In genomic region chr3:83938491-83938890, GRCh38 we compare ENCODE assay signal across 24 cellular contexts.
"Had no signal": no experiment of that assay in that cellular context is flagged by ENCODE, and none has a peak within 500 bp of the region (broad histone marks: within the 10 kb centered on the region; RNA-seq: fewer than 3 reads in every experiment).

No MANE protein-coding gene starts in this region.

- ATAC-seq: left colon; left lung; lower lobe of right lung; naive thymus-derived CD4-positive, alpha-beta T cell; natural killer cell treated with Interleukin-12 subunit alpha and Interleukin-12 subunit beta and Interleukin-15 and Interleukin-18, amount 100 ng/mL, for 72 hours; right lobe of liver; stimulated activated memory B cell treated with anti-CD40 and anti-IgM and Interleukin-4, amounts not matched to agents 10 μg/mL and 1 μg/mL and 100 μg/mL, for 72 hours; stimulated activated naive CD8-positive, alpha-beta T cell treated with anti-CD3 and anti-CD28 coated beads, Interleukin-15, amount 100 ng/mL, for 72 hours had no signal

- H3K4me3 ChIP-seq: left lung, lower lobe of right lung, ovary, right atrium auricular region, right lobe of liver, smooth muscle cell, tibial nerve, upper lobe of left lung, vagina had no signal

- H3K27ac ChIP-seq: left lung, lower lobe of right lung, ovary, right atrium auricular region, right lobe of liver, tibial nerve, upper lobe of left lung, vagina had no signal

- H3K9me3 ChIP-seq: lower lobe of right lung, ovary, right atrium auricular region, right lobe of liver, upper lobe of left lung, vagina had no signal

- H3K4me1 ChIP-seq: left lung, lower lobe of right lung, right atrium auricular region, right lobe of liver, tibial nerve, upper lobe of left lung, vagina had no signal

- H3K4me2 ChIP-seq: smooth muscle cell had no signal

- DNase-seq: hypothalamus; immature natural killer cell; kidney; left colon; left lung; lower lobe of right lung; mesendoderm; naive thymus-derived CD4-positive, alpha-beta T cell; ovary; right lobe of liver; stimulated activated CD4-positive, alpha-beta T cell treated with anti-CD3 and anti-CD28 coated beads, Interleukin-1b, Interleukin-23, amount 100 ng/mL, for 48 hours; stimulated activated CD4-positive, alpha-beta T cell treated with anti-CD3 and anti-CD28 coated beads, Interleukin-2, amount 100 ng/mL, for 48 hours; stimulated activated CD4-positive, alpha-beta T cell treated with anti-CD3 and anti-CD28 coated beads, Interleukin-4, amount 100 ng/mL, for 4 hours; stimulated activated CD8-positive, alpha-beta memory T cell treated with anti-CD3 and anti-CD28 coated beads, Interleukin-4, amount 100 ng/mL, for 48 hours; stimulated activated naive CD4-positive, alpha-beta T cell treated with Interleukin-2 at 50 U/mL for 16 hours; stimulated activated naive CD8-positive, alpha-beta T cell treated with anti-CD3 and anti-CD28 coated beads, Interleukin-15, amount 100 ng/mL, for 72 hours; substantia nigra; upper lobe of left lung had no signal

- H3K27me3 ChIP-seq: left lung, ovary, right atrium auricular region, right lobe of liver, tibial nerve, upper lobe of left lung, vagina had no signal

- H3K36me3 ChIP-seq: left lung, lower lobe of right lung, ovary, right atrium auricular region, right lobe of liver, tibial nerve, upper lobe of left lung, vagina had no signal
